Comparison of ENCODE assay signal across 9 cellular contexts in the genomic region with DNA sequence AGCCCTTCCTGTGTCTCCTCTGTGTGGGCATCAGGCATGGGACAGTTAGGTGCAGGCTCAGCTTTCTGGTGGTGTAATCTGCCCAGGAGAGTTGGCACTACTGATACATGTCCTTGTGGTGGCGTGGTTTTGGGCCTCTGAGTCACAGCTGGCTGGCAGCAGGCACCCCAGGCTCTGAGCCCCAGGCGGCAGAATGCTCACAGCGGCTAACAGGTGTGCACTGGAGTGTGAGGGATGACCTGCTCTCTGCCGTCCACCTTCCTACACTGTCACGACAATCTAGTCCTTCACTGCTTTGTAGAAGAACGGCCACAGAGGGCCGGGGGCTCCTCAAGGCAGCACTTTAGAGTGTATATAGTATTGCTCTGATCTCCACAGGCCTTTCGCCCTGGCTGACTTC.
A peak's percentile ranks its signal among the peaks of the same experiment; 100 is the strongest.
DNase-seq lines count a peak whose midpoint lies in the region; ATAC-seq and TF ChIP-seq lines count a peak whose summit lies in the region.
"Had no signal": no experiment of that assay in that cellular context is flagged by ENCODE, and none has a peak within 500 bp of the region (broad histone marks: within the 10 kb centered on the region; RNA-seq: fewer than 3 reads in every experiment).

No MANE protein-coding gene starts in this region.

- H3K27me3 ChIP-seq in BE2C (no peaks in the 10 kb centered on the region), ovary (no peaks in the 10 kb centered on the region)

- no peak for TF ChIP-seq EP300 in ovary (IDR thresholded peaks at IDR 0.05)

- ATAC-seq in GM18511 (IDR thresholded peaks at IDR 0.05; ENCODE audit: unreplicated experiment) = no peak

- peaks cover 59% of the 10 kb centered on the region for H3K4me1 ChIP-seq in BE2C
- H3K4me1 ChIP-seq in ovary (ENCODE audit: insufficient read depth) = peaks cover 12% of the 10 kb centered on the region

- no peak overlapping the region for H3K4me3 ChIP-seq in BE2C (ENCODE audit: low read depth, low read length)
- H3K4me3 ChIP-seq in ovary = no peak overlapping the region

- DNase-seq in BE2C (peak; percentile 13), HK-2 (ENCODE audit: unreplicated experiment) (peak; percentile 73), astrocyte of the hippocampus (ENCODE audit: low read depth, low spot score) (peak; percentile 70), ovary (peak; percentile 6 to 34 (median 20)), NCI-H187 treated with DMSO at 0.1 percent for 48 hours (lab: John Stamatoyannopoulos, UW) (no peak), GM19240 (ENCODE audit: insufficient read length, low spot score) (no peak), COR-L47 (lab: John Stamatoyannopoulos, UW) (no peak)
- DNase-seq: NCI-H1417 treated with DMSO at 0.1 percent for 48 hours had no signal

- H3K27ac ChIP-seq in ovary = no peak overlapping the region

- no peaks in the 10 kb centered on the region for H3K36me3 ChIP-seq in BE2C
- no peaks in the 10 kb centered on the region for H3K36me3 ChIP-seq in ovary

- TF ChIP-seq CTCF in BE2C (IDR thresholded peaks at IDR 0.05; ENCODE audit: low read depth, low read length) (no peak), ovary (IDR thresholded peaks at IDR 0.05) (no peak)

- 90 to 95% (median 94%) methylated on average over 8 of the region's 8 CpGs for WGBS in ovary, 3 donors

- intact Hi-C loops in ovary (cut with DNase I) = loop anchor here in 2 of 4 donors (2.0 to 10.0 kb wide), 2 partner anchors 575 to 815 kb away; no protein-coding TSS in a partner anchor

- H3K9me3 ChIP-seq in BE2C (no peaks in the 10 kb centered on the region), ovary (no peaks in the 10 kb centered on the region)

- TF ChIP-seq POLR2A in ovary (IDR thresholded peaks at IDR 0.05) = no peak

Comparison
In these comparisons a context has a peak if more than half of its experiments do, and no peak if none do; other contexts are left out.
1. DNase-seq: peak in BE2C (single experiment), HK-2 (single experiment), astrocyte of the hippocampus (single experiment) and ovary (5 of 5); none in NCI-H187 treated with DMSO at 0.1 percent for 48 hours (single experiment), GM19240 (single experiment) and COR-L47 (single experiment).